1 cellular context compared by ENCODE assay signal in the genomic region with DNA sequence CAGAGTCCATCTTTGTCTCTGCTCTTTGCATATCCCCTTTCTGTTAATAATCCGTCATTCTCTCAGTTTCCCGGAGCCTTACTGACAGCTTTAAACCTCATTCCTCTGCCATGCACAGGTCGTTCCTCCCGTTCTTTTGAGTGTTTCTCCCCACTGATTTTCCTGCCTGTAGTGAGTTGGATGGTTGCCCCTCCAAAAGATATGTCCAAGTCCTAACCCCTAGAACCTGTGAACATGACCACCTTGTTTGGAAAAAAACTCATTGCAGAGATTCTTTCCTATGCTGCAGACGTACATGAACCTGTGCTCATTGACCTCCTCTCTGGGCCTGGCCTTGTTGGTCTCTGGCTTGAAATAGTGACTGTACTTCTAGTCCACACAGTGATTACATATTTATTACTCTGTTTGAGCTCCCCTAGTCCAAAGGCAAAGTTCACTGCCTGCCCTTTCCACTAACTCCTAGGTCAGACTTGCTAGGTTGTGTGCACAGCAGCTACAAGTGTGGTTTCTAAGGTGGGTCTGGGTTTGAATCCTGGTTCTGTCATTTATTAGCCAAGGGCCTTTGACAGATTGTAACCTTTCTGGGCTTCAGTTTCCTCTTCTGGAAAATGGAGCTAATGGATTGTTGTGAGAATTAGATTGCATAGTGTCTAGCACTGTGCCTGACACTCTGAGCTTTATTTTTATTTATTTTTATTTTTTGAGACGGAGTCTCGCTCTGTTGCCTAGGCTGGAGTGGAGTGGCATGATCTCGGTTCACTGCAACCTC.
TF ChIP-seq lines count a peak whose summit lies in the region.

No MANE protein-coding gene starts in this region.

TF ChIP-seq in HepG2, 621 proteins besides CTCF, POLR2A, EP300 and RAD21 (continued from another document and continues in another):
- TF ChIP-seq, protein P1, sequence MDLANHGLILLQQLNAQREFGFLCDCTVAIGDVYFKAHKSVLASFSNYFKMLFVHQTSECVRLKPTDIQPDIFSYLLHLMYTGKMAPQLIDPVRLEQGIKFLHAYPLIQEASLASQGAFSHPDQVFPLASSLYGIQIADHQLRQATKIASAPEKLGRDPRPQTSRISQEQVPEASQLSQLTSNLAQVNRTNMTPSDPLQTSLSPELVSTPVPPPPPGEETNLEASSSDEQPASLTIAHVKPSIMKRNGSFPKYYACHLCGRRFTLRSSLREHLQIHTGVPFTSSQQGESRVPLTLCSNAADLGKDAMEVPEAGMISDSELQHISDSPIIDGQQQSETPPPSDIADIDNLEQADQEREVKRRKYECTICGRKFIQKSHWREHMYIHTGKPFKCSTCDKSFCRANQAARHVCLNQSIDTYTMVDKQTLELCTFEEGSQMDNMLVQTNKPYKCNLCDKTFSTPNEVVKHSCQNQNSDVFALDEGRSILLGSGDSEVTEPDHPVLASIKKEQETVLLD (CRISPR knock-in tag; IDR thresholded peaks at IDR 0.05; ENCODE audit: low read depth) = no peak
- 0 out of 2 replicates have a peak, but pooled peaks have one; percentile 57 for TF ChIP-seq ZSCAN20 (CRISPR knock-in tag; IDR thresholded peaks at IDR 0.05; ENCODE audit: borderline replicate concordance)
- TF ChIP-seq RCOR2 (CRISPR knock-in tag; IDR thresholded peaks at IDR 0.05) = peak; percentile 92; the same call in 1 of the 2 replicates
- TF ChIP-seq ZFY (CRISPR knock-in tag; IDR thresholded peaks at IDR 0.05) = peak; percentile 64
- TF ChIP-seq, protein P2, sequence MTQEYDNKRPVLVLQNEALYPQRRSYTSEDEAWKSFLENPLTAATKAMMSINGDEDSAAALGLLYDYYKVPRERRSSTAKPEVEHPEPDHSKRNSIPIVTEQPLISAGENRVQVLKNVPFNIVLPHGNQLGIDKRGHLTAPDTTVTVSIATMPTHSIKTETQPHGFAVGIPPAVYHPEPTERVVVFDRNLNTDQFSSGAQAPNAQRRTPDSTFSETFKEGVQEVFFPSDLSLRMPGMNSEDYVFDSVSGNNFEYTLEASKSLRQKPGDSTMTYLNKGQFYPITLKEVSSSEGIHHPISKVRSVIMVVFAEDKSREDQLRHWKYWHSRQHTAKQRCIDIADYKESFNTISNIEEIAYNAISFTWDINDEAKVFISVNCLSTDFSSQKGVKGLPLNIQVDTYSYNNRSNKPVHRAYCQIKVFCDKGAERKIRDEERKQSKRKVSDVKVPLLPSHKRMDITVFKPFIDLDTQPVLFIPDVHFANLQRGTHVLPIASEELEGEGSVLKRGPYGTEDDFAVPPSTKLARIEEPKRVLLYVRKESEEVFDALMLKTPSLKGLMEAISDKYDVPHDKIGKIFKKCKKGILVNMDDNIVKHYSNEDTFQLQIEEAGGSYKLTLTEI (CRISPR knock-in tag; conservative IDR thresholded peaks at IDR 0.05) = no peak
- peak; percentile 72; the same call in 1 of the 2 replicates for TF ChIP-seq MEIS1 (CRISPR knock-in tag; IDR thresholded peaks at IDR 0.05; ENCODE audit: borderline replicate concordance)
- 0 out of 2 replicates have a peak, but pooled peaks have one; percentile 71 for TF ChIP-seq GTF3A (CRISPR knock-in tag; conservative IDR thresholded peaks at IDR 0.05)
- TF ChIP-seq MEF2D (CRISPR knock-in tag; IDR thresholded peaks at IDR 0.05) = peak; percentile 87
- no peak for TF ChIP-seq IRX3 (CRISPR knock-in tag; IDR thresholded peaks at IDR 0.05; ENCODE audit: borderline replicate concordance, low read depth)
- TF ChIP-seq, protein P3, sequence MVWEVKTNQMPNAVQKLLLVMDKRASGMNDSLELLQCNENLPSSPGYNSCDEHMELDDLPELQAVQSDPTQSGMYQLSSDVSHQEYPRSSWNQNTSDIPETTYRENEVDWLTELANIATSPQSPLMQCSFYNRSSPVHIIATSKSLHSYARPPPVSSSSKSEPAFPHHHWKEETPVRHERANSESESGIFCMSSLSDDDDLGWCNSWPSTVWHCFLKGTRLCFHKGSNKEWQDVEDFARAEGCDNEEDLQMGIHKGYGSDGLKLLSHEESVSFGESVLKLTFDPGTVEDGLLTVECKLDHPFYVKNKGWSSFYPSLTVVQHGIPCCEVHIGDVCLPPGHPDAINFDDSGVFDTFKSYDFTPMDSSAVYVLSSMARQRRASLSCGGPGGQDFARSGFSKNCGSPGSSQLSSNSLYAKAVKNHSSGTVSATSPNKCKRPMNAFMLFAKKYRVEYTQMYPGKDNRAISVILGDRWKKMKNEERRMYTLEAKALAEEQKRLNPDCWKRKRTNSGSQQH (CRISPR knock-in tag; IDR thresholded peaks at IDR 0.05; ENCODE audit: low read depth) = no peak
- TF ChIP-seq, protein P4, sequence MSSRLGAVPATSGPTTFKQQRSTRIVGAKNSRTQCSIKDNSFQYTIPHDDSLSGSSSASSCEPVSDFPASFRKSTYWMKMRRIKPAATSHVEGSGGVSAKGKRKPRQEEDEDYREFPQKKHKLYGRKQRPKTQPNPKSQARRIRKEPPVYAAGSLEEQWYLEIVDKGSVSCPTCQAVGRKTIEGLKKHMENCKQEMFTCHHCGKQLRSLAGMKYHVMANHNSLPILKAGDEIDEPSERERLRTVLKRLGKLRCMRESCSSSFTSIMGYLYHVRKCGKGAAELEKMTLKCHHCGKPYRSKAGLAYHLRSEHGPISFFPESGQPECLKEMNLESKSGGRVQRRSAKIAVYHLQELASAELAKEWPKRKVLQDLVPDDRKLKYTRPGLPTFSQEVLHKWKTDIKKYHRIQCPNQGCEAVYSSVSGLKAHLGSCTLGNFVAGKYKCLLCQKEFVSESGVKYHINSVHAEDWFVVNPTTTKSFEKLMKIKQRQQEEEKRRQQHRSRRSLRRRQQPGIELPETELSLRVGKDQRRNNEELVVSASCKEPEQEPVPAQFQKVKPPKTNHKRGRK (CRISPR knock-in tag; IDR thresholded peaks at IDR 0.05) = no peak
- peak; percentile 30; the same call in 1 of the 2 replicates for TF ChIP-seq SSRP1 (CRISPR knock-in tag; IDR thresholded peaks at IDR 0.05)
- no peak; the same call in 1 of the 2 replicates for TF ChIP-seq NCOA2 (CRISPR knock-in tag; IDR thresholded peaks at IDR 0.05)
- 0 out of 2 replicates have a peak, but pooled peaks have one; percentile 46 for TF ChIP-seq YEATS2 (CRISPR knock-in tag; IDR thresholded peaks at IDR 0.05; ENCODE audit: borderline replicate concordance)
- TF ChIP-seq IRF2 (CRISPR knock-in tag; IDR thresholded peaks at IDR 0.05) = peak; percentile 82; the same call in 1 of the 2 replicates
- peak in 1 of 2 experiments; percentile 44; a peak in 1 of 4 replicates for TF ChIP-seq KLF16 (CRISPR knock-in tag; IDR thresholded peaks at IDR 0.05)
- peak; percentile 80; the same call in 1 of the 2 replicates for TF ChIP-seq ZNF205 (CRISPR knock-in tag; IDR thresholded peaks at IDR 0.05)
- TF ChIP-seq FOXM1 (CRISPR knock-in tag; IDR thresholded peaks at IDR 0.05) = no peak
- TF ChIP-seq ZEB1 (IDR thresholded peaks at IDR 0.05; ENCODE audit: insufficient replicate concordance, low read depth) = peak; percentile 18
- TF ChIP-seq, protein P5, sequence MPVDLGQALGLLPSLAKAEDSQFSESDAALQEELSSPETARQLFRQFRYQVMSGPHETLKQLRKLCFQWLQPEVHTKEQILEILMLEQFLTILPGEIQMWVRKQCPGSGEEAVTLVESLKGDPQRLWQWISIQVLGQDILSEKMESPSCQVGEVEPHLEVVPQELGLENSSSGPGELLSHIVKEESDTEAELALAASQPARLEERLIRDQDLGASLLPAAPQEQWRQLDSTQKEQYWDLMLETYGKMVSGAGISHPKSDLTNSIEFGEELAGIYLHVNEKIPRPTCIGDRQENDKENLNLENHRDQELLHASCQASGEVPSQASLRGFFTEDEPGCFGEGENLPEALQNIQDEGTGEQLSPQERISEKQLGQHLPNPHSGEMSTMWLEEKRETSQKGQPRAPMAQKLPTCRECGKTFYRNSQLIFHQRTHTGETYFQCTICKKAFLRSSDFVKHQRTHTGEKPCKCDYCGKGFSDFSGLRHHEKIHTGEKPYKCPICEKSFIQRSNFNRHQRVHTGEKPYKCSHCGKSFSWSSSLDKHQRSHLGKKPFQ (CRISPR knock-in tag; IDR thresholded peaks at IDR 0.05; ENCODE audit: insufficient replicate concordance) = peak; percentile 27
- TF ChIP-seq, protein P6, sequence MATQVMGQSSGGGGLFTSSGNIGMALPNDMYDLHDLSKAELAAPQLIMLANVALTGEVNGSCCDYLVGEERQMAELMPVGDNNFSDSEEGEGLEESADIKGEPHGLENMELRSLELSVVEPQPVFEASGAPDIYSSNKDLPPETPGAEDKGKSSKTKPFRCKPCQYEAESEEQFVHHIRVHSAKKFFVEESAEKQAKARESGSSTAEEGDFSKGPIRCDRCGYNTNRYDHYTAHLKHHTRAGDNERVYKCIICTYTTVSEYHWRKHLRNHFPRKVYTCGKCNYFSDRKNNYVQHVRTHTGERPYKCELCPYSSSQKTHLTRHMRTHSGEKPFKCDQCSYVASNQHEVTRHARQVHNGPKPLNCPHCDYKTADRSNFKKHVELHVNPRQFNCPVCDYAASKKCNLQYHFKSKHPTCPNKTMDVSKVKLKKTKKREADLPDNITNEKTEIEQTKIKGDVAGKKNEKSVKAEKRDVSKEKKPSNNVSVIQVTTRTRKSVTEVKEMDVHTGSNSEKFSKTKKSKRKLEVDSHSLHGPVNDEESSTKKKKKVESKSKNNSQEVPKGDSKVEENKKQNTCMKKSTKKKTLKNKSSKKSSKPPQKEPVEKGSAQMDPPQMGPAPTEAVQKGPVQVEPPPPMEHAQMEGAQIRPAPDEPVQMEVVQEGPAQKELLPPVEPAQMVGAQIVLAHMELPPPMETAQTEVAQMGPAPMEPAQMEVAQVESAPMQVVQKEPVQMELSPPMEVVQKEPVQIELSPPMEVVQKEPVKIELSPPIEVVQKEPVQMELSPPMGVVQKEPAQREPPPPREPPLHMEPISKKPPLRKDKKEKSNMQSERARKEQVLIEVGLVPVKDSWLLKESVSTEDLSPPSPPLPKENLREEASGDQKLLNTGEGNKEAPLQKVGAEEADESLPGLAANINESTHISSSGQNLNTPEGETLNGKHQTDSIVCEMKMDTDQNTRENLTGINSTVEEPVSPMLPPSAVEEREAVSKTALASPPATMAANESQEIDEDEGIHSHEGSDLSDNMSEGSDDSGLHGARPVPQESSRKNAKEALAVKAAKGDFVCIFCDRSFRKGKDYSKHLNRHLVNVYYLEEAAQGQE (IDR thresholded peaks at IDR 0.05; ENCODE audit: borderline replicate concordance in 1 of 2, low read depth in 1 of 2, low read length in 2 of 2) = 0 out of 4 replicates have a peak, but pooled peaks of 1 of the 2 experiments have one; percentile 30
- TF ChIP-seq, protein P7, sequence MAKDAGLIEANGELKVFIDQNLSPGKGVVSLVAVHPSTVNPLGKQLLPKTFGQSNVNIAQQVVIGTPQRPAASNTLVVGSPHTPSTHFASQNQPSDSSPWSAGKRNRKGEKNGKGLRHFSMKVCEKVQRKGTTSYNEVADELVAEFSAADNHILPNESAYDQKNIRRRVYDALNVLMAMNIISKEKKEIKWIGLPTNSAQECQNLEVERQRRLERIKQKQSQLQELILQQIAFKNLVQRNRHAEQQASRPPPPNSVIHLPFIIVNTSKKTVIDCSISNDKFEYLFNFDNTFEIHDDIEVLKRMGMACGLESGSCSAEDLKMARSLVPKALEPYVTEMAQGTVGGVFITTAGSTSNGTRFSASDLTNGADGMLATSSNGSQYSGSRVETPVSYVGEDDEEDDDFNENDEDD (CRISPR knock-in tag; IDR thresholded peaks at IDR 0.05; ENCODE audit: borderline replicate concordance) = peak; percentile 31; the same call in 1 of the 2 replicates
- peak; percentile 98 for TF ChIP-seq HNF4A (CRISPR knock-in tag; IDR thresholded peaks at IDR 0.05)
- 0 out of 2 replicates have a peak, but pooled peaks have one; percentile 20 for TF ChIP-seq MEIS2 (CRISPR knock-in tag; IDR thresholded peaks at IDR 0.05)
- TF ChIP-seq ZNF430 (CRISPR knock-in tag; IDR thresholded peaks at IDR 0.05) = peak; percentile 92
- peak; percentile 66; the same call in 1 of the 2 replicates for TF ChIP-seq FOXK2 (IDR thresholded peaks at IDR 0.05)
- TF ChIP-seq, protein P8, sequence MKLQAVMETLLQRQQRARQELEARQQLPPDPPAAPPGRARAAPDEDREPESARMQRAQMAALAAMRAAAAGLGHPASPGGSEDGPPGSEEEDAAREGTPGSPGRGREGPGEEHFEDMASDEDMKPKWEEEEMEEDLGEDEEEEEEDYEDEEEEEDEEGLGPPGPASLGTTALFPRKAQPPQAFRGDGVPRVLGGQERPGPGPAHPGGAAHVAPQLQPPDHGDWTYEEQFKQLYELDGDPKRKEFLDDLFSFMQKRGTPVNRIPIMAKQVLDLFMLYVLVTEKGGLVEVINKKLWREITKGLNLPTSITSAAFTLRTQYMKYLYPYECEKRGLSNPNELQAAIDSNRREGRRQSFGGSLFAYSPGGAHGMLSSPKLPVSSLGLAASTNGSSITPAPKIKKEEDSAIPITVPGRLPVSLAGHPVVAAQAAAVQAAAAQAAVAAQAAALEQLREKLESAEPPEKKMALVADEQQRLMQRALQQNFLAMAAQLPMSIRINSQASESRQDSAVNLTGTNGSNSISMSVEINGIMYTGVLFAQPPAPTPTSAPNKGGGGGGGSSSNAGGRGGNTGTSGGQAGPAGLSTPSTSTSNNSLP (IDR thresholded peaks at IDR 0.05; ENCODE audit: low read depth, low read length) = peak; percentile 81
- TF ChIP-seq, protein P9, sequence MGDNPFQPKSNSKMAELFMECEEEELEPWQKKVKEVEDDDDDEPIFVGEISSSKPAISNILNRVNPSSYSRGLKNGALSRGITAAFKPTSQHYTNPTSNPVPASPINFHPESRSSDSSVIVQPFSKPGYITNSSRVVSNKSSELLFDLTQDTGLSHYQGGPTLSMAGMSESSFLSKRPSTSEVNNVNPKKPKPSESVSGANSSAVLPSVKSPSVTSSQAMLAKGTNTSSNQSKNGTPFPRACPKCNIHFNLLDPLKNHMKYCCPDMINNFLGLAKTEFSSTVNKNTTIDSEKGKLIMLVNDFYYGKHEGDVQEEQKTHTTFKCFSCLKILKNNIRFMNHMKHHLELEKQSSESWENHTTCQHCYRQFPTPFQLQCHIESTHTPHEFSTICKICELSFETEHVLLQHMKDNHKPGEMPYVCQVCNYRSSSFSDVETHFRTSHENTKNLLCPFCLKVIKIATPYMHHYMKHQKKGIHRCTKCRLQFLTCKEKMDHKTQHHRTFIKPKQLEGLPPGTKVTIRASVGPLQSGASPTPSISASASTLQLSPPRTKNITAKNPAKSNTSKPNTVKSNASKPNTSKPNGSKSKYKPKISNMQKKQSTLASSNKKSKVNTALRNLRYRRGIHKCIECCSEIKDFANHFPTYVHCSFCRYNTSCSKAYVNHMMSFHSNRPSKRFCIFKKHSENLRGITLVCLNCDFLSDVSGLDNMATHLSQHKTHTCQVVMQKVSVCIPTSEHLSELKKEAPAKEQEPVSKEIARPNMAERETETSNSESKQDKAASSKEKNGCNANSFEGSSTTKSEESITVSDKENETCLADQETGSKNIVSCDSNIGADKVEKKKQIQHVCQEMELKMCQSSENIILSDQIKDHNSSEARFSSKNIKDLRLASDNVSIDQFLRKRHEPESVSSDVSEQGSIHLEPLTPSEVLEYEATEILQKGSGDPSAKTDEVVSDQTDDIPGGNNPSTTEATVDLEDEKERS (CRISPR knock-in tag; IDR thresholded peaks at IDR 0.05) = peak; percentile 89; the same call in 1 of the 2 replicates
- TF ChIP-seq, protein P10, sequence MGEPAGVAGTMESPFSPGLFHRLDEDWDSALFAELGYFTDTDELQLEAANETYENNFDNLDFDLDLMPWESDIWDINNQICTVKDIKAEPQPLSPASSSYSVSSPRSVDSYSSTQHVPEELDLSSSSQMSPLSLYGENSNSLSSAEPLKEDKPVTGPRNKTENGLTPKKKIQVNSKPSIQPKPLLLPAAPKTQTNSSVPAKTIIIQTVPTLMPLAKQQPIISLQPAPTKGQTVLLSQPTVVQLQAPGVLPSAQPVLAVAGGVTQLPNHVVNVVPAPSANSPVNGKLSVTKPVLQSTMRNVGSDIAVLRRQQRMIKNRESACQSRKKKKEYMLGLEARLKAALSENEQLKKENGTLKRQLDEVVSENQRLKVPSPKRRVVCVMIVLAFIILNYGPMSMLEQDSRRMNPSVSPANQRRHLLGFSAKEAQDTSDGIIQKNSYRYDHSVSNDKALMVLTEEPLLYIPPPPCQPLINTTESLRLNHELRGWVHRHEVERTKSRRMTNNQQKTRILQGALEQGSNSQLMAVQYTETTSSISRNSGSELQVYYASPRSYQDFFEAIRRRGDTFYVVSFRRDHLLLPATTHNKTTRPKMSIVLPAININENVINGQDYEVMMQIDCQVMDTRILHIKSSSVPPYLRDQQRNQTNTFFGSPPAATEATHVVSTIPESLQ (CRISPR knock-in tag; conservative IDR thresholded peaks at IDR 0.05) = 0 out of 2 replicates have a peak, but pooled peaks have one; percentile 47
- TF ChIP-seq ZNF570 (CRISPR knock-in tag; IDR thresholded peaks at IDR 0.05; ENCODE audit: borderline replicate concordance) = no peak
